Comparison of ENCODE assay signal across 1 cellular context in genomic region chr10:13758761-13759160, GRCh38.
TF ChIP-seq lines count a peak whose summit lies in the region.

No MANE protein-coding gene starts in this region.

TF ChIP-seq in GM23338, 12 proteins besides CTCF, POLR2A, EP300 and RAD21 (continued from another document):
- TF ChIP-seq EZH2phosphoT487 (IDR thresholded peaks at IDR 0.05; ENCODE audit: unreplicated experiment) (no peak), STAT1 (IDR thresholded peaks at IDR 0.05; ENCODE audit: unreplicated experiment) (no peak)
